8 cellular contexts compared by ENCODE assay signal in genomic region chr2:237590272-237591020, GRCh38. TPM values are rescaled to one million over a fixed set of nuclear protein-coding genes. Genes with fewer than 3 reads are reported as not detected.
DNase-seq lines count a peak whose midpoint lies in the region; ATAC-seq and TF ChIP-seq lines count a peak whose summit lies in the region.

A gene with protein sequence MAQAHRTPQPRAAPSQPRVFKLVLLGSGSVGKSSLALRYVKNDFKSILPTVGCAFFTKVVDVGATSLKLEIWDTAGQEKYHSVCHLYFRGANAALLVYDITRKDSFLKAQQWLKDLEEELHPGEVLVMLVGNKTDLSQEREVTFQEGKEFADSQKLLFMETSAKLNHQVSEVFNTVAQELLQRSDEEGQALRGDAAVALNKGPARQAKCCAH (minus strand): TSS chr2:237590734. CDS start chr2:237586154, 4,580 bp downstream.

- POLR2A ChIA-PET in HEK293 (lab: Yijun Ruan, JAX) = no interaction called here

- no peaks in the 10 kb centered on the region for H4K20me1 ChIP-seq in smooth muscle cell (ENCODE audit: low read depth)

- 56% methylated on average over 15 of the region's 15 CpGs for WGBS in smooth muscle cell (ENCODE audit: low lambda C conversion rate)

- peak within 1 kb of the TSS; percentile 39 for H2AFZ ChIP-seq in smooth muscle cell (ENCODE audit: low read depth)

- DNase-seq in RWPE2 (ENCODE audit: low spot score) (no peak), hepatic stellate cell (ENCODE audit: low spot score) (peak; percentile 66), smooth muscle cell (lab: John Stamatoyannopoulos, UW; ENCODE audit: unreplicated experiment) (no peak), hypothalamus (lab: John Stamatoyannopoulos, UW) (no peak), DMS 273 (lab: John Stamatoyannopoulos, UW; ENCODE audit: unreplicated experiment) (no peak)
- DNase-seq in activated CD4-positive, CD25-positive, alpha-beta regulatory T cell (lab: John Stamatoyannopoulos, UW) = no peak

- TF ChIP-seq CTCF in HEK293 (tag by site-specific recombination; IDR thresholded peaks at IDR 0.05) (no peak), RWPE2 (IDR thresholded peaks at IDR 0.05; ENCODE audit: poor library complexity, severe bottlenecking) (no peak), smooth muscle cell (IDR thresholded peaks at IDR 0.05; ENCODE audit: borderline replicate concordance, insufficient read depth, poor library complexity, severe bottlenecking) (no peak)

- H3K36me3 ChIP-seq in HEK293 (ENCODE audit: control insufficient read depth in 2 of 2, insufficient read depth in 1 of 2, low read length in 2 of 2) = no peaks in the 10 kb centered on the region
- no peaks in the 10 kb centered on the region for H3K36me3 ChIP-seq in RWPE2 (ENCODE audit: low read depth)
- no peaks in the 10 kb centered on the region for H3K36me3 ChIP-seq in smooth muscle cell (ENCODE audit: low read depth)

- H3K9me3 ChIP-seq in HEK293 (ENCODE audit: control insufficient read depth, insufficient read depth, low read depth, low read length) = no peaks in the 10 kb centered on the region
- H3K9me3 ChIP-seq in RWPE2 (ENCODE audit: severe bottlenecking) = no peaks in the 10 kb centered on the region
- H3K9me3 ChIP-seq in smooth muscle cell (replicated peaks; ENCODE audit: low read depth) = no peaks in the 10 kb centered on the region

- H3K4me3 ChIP-seq in HEK293 (ENCODE audit: low read depth, low read length) (peak within 1 kb of the TSS; percentile 26), RWPE2 (ENCODE audit: severe bottlenecking) (peak within 1 kb of the TSS; percentile 13), smooth muscle cell (peak within 1 kb of the TSS; percentile 41)

- CTCF ChIA-PET in HEK293 (lab: Yijun Ruan, JAX) = interaction anchor here (0.6 to 1.7 kb wide), 4 partner anchors 18 to 155 kb away, joined by 3 to 4 read pairs (median 3); no protein-coding TSS in a partner anchor

- H3K4me1 ChIP-seq in HEK293 (ENCODE audit: control insufficient read depth, insufficient read depth, low read length) (peaks cover 7% of the 10 kb centered on the region; the same call in 1 of the 2 replicates), RWPE2 (ENCODE audit: insufficient read depth, poor library complexity, severe bottlenecking) (peaks cover 12% of the 10 kb centered on the region), smooth muscle cell (ENCODE audit: low read depth) (peaks cover 24% of the 10 kb centered on the region)

- no peaks in the 10 kb centered on the region for H3K27me3 ChIP-seq in RWPE2 (ENCODE audit: insufficient read depth, poor library complexity, severe bottlenecking)
- no peaks in the 10 kb centered on the region for H3K27me3 ChIP-seq in smooth muscle cell (ENCODE audit: low read depth)

- ATAC-seq in RWPE2 (ENCODE audit: low read depth) (peak; percentile 70), GM18517 (IDR thresholded peaks at IDR 0.05; ENCODE audit: unreplicated experiment) (no peak)

- no peaks in the 10 kb centered on the region for H3K79me2 ChIP-seq in smooth muscle cell (ENCODE audit: low read depth)

- peaks cover 3% of the 10 kb centered on the region for H3F3A ChIP-seq in smooth muscle cell (ENCODE audit: low read depth)

- H3K9ac ChIP-seq in smooth muscle cell (ENCODE audit: low read depth) = no peak within 1 kb of the TSS

- H3K27ac ChIP-seq in HEK293 (ENCODE audit: extremely low read depth, low read depth, low read length) (no peak within 1 kb of the TSS), RWPE2 (ENCODE audit: poor library complexity, severe bottlenecking) (peak within 1 kb of the TSS; percentile 57), smooth muscle cell (ENCODE audit: low read depth) (no peak within 1 kb of the TSS)

- no peak within 1 kb of the TSS for H3K4me2 ChIP-seq in smooth muscle cell

TF ChIP-seq in HEK293, 187 proteins besides CTCF, POLR2A, EP300 and RAD21:
- TF ChIP-seq KLF16 (tag by site-specific recombination; IDR thresholded peaks at IDR 0.05) (no peak), ZSCAN23 (tag by site-specific recombination; IDR thresholded peaks at IDR 0.05) (no peak), GLIS1 (tag by site-specific recombination; IDR thresholded peaks at IDR 0.05) (0 out of 2 replicates have a peak, but pooled peaks have one; percentile 9), ZNF514 (tag by site-specific recombination; IDR thresholded peaks at IDR 0.05) (no peak), PATZ1 (tag by site-specific recombination; IDR thresholded peaks at IDR 0.05) (no peak)
- TF ChIP-seq, protein P1, sequence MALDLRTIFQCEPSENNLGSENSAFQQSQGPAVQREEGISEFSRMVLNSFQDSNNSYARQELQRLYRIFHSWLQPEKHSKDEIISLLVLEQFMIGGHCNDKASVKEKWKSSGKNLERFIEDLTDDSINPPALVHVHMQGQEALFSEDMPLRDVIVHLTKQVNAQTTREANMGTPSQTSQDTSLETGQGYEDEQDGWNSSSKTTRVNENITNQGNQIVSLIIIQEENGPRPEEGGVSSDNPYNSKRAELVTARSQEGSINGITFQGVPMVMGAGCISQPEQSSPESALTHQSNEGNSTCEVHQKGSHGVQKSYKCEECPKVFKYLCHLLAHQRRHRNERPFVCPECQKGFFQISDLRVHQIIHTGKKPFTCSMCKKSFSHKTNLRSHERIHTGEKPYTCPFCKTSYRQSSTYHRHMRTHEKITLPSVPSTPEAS (tag by site-specific recombination; IDR thresholded peaks at IDR 0.05) = 0 out of 2 replicates have a peak, but pooled peaks have one; percentile 39

RNA-seq across cellular contexts. Expression of the gene that starts here (rescaled TPM):
- 0.18 and 1.4 TPM in 2 replicates for total RNA-seq in smooth muscle cell
- polyA plus RNA-seq in smooth muscle cell = 0.69 and 2.0 TPM in 2 replicates
